In the genomic region with DNA sequence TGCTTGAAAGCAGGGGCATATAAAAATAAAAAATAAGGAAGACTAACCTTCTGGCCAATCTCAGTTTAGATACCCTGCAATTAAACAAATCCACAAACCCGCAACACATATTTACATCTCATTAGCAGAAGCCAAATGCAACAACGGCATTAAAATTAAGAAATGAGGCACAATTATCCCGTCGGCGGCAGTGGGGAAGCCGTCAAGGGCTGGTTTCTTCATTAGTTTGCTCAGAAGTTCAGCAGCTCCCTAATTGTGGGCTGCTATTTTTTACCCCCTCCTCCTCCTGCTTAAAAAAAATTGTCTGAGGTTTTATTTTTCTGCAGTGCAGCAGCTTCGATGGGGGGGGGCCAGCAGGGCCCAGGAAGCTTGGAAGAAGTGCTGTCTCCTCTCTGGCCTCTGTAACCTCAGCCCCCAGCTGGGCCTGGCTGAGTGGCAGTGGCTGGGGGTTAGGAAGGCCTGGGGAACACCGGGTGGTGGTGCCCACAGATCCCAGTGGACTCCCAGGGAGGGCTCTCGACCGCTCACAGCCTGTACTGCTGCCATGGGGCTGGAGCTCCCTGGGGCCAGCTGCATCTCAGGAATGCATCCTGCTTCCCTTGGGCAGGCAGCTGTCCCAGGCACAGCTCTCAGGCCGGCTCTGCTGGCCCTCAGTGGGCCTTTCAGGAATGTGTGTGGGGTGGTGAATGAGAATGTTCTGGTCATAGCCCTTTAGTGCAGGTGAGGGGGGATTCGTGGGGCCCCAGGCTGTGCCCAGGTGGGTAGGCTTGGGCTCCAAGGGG, we compare ENCODE assay signal across 21 cellular contexts.
DNase-seq lines count a peak whose midpoint lies in the region; ATAC-seq and TF ChIP-seq lines count a peak whose summit lies in the region.
"Had no signal": no experiment of that assay in that cellular context is flagged by ENCODE, and none has a peak within 500 bp of the region (broad histone marks: within the 10 kb centered on the region; RNA-seq: fewer than 3 reads in every experiment).

No MANE protein-coding gene starts in this region.

- no peaks in the 10 kb centered on the region for H3K9me3 Mint-ChIP-seq in GM23338
- H3K9me3 Mint-ChIP-seq: activated naive CD8-positive, alpha-beta T cell treated with anti-CD3 and anti-CD28 coated beads for 36 hours; activated T-cell treated with anti-CD3 and anti-CD28 coated beads, Interleukin-2, amount 50 U/mL, for 4 hours had no signal

- H3K4me1 ChIP-seq in GM23338 (ENCODE audit: insufficient read depth) (no peaks in the 10 kb centered on the region), Panc1 (ENCODE audit: control insufficient read depth, insufficient read depth, low read length) (no peaks in the 10 kb centered on the region), lower lobe of right lung (no peaks in the 10 kb centered on the region)
- H3K4me1 ChIP-seq: breast epithelium had no signal

- H3K9me2 ChIP-seq in GM23338 (ENCODE audit: insufficient read depth), result no peaks in the 10 kb centered on the region

- TF ChIP-seq CTCF in GM23338 (conservative IDR thresholded peaks at IDR 0.05; ENCODE audit: low read depth in 2 of 2) (no peak), Panc1 (IDR thresholded peaks at IDR 0.05) (no peak), lower lobe of right lung (IDR thresholded peaks at IDR 0.05) (no peak)

- H2AFZ ChIP-seq in GM23338, result no peak overlapping the region; the same call in 1 of the 2 replicates

- peaks cover 11% of the 10 kb centered on the region for H3K27me3 Mint-ChIP-seq in GM23338 (ENCODE audit: insufficient read depth, low read depth, poor library complexity)

- POLR2A ChIA-PET in Panc1 (lab: Charles Lee), result no interaction called here

- H3K9me3 ChIP-seq in Panc1 (ENCODE audit: control insufficient read depth, insufficient read depth, low read depth, low read length) (no peaks in the 10 kb centered on the region), lower lobe of right lung (no peaks in the 10 kb centered on the region)
- H3K9me3 ChIP-seq: breast epithelium had no signal

- H3K4me3 ChIP-seq in GM23338 (no peak overlapping the region), Panc1 (ENCODE audit: low read depth in 2 of 2, low read length in 2 of 2) (no peak overlapping the region), lower lobe of right lung (no peak overlapping the region)
- H3K4me3 ChIP-seq: breast epithelium, SK-N-MC had no signal

- ATAC-seq in GM23338 (peak; percentile 81), Panc1 (0 out of 2 replicates have a peak, but pooled peaks have one; percentile 47), sciatic nerve (no peak), lower lobe of right lung (no peak), HG03521 (IDR thresholded peaks at IDR 0.05; ENCODE audit: unreplicated experiment) (no peak), GM21423 (IDR thresholded peaks at IDR 0.05; ENCODE audit: unreplicated experiment) (no peak)
- ATAC-seq: activated CD4-positive, alpha-beta T cell treated with anti-CD3 and anti-CD28 coated beads for 36 hours; activated T-cell treated with anti-CD3 and anti-CD28 coated beads, Interleukin-2, amount 50 U/mL, for 4 hours; PC-3 had no signal

- H3K27ac ChIP-seq in GM23338 (ENCODE audit: low read depth) (no peak overlapping the region), Panc1 (ENCODE audit: low read length) (no peak overlapping the region), lower lobe of right lung (no peak overlapping the region)
- H3K27ac ChIP-seq: breast epithelium, SK-N-MC had no signal

- CTCF ChIA-PET in Panc1 (lab: Charles Lee), result no interaction called here

- in situ Hi-C loops in Panc1 (cut with HindIII; ENCODE audit: low pct_unique_long_range_greater_than_20kb, low sequenced_read_pairs), result no loop called here

- H3K4me2 ChIP-seq in GM23338, result no peak overlapping the region

- peaks cover 14% of the 10 kb centered on the region for H3K4me1 Mint-ChIP-seq in GM23338
- H3K4me1 Mint-ChIP-seq: activated CD4-positive, alpha-beta T cell treated with anti-CD3 and anti-CD28 coated beads for 36 hours; activated naive CD8-positive, alpha-beta T cell treated with anti-CD3 and anti-CD28 coated beads for 36 hours had no signal

- H3K27ac Mint-ChIP-seq in GM23338, result no peak overlapping the region
- H3K27ac Mint-ChIP-seq: activated CD4-positive, alpha-beta T cell treated with anti-CD3 and anti-CD28 coated beads for 36 hours; activated naive CD8-positive, alpha-beta T cell treated with anti-CD3 and anti-CD28 coated beads for 36 hours had no signal

- H3K36me3 ChIP-seq in GM23338 (ENCODE audit: insufficient read depth), result no peaks in the 10 kb centered on the region
- H3K36me3 ChIP-seq in Panc1 (ENCODE audit: control insufficient read depth, insufficient read depth, low read length), result no peaks in the 10 kb centered on the region
- H3K36me3 ChIP-seq in lower lobe of right lung, result no peaks in the 10 kb centered on the region
- H3K36me3 ChIP-seq: breast epithelium had no signal

- H3K4me3 Mint-ChIP-seq in GM23338, result no peak overlapping the region
- H3K4me3 Mint-ChIP-seq: activated CD4-positive, alpha-beta T cell treated with anti-CD3 and anti-CD28 coated beads for 36 hours; activated naive CD8-positive, alpha-beta T cell treated with anti-CD3 and anti-CD28 coated beads for 36 hours; activated T-cell treated with anti-CD3 and anti-CD28 coated beads, Interleukin-2, amount 50 U/mL, for 4 hours had no signal

- no peaks in the 10 kb centered on the region for H4K20me1 ChIP-seq in GM23338 (replicated peaks; ENCODE audit: insufficient read depth)

- intact Hi-C loops in Panc1 (cut with micrococcal nuclease; ENCODE audit: unreplicated experiment), result no loop called here
- intact Hi-C loops in sciatic nerve (cut with DNase I), result no loop called here
- intact Hi-C loops in lower lobe of right lung (cut with DNase I), result no loop called here

- DNase-seq in GM23338 (ENCODE audit: low spot score), result peak; percentile 34
- DNase-seq in Panc1 (ENCODE audit: low read depth, low spot score), result no peak
- DNase-seq in iPS-NIHi11 (ENCODE audit: low spot score), result peak; percentile 55
- DNase-seq in sciatic nerve (ENCODE audit: low spot score), result peak; percentile 47
- DNase-seq in lower lobe of right lung, result no peak
- DNase-seq: activated CD4-positive, alpha-beta T cell treated with anti-CD3 and anti-CD28 coated beads for 36 hours; activated naive CD8-positive, alpha-beta T cell treated with anti-CD3 and anti-CD28 coated beads for 36 hours; activated T-cell treated with anti-CD3 and anti-CD28 coated beads, Interleukin-2, amount 50 U/mL, for 4 hours; Calu3; effector CD4-positive, alpha-beta T cell; GF-D8; IMR-90; MV-4-11; NCI-H2029 treated with DMSO at 0.1 percent for 48 hours; NCI-H510A treated with DMSO at 0.1 percent for 48 hours; PC-3; stimulated activated CD4-positive, alpha-beta T cell treated with anti-CD3 and anti-CD28 coated beads, Interleukin-1b, Interleukin-23, amount 100 ng/mL, for 48 hours had no signal

- H3K79me2 ChIP-seq in GM23338 (replicated peaks; ENCODE audit: insufficient read depth), result no peaks in the 10 kb centered on the region

- no peaks in the 10 kb centered on the region for H3K36me3 Mint-ChIP-seq in GM23338 (ENCODE audit: low read depth)
- H3K36me3 Mint-ChIP-seq: activated naive CD8-positive, alpha-beta T cell treated with anti-CD3 and anti-CD28 coated beads for 36 hours had no signal

- no TSS peak for BruUV-seq in Panc1 (replicated peaks; lab: Mats Ljungman, UMichigan)

- H3F3A ChIP-seq in GM23338 (replicated peaks; ENCODE audit: low read depth), result no peaks in the 10 kb centered on the region

- H3K27me3 ChIP-seq in GM23338 (ENCODE audit: insufficient read depth) (no peaks in the 10 kb centered on the region), Panc1 (ENCODE audit: control insufficient read depth, insufficient read depth, low read length) (peaks cover 4% of the 10 kb centered on the region; the same call in 1 of the 2 replicates), lower lobe of right lung (ENCODE audit: low read depth) (peaks cover 9% of the 10 kb centered on the region)
- H3K27me3 ChIP-seq: breast epithelium had no signal

TF ChIP-seq in GM23338, 12 proteins besides CTCF, POLR2A, EP300 and RAD21 (continues in another document):
- TF ChIP-seq NANOG (IDR thresholded peaks at IDR 0.05; ENCODE audit: borderline replicate concordance) (no peak), EZH2 (IDR thresholded peaks at IDR 0.05; ENCODE audit: low read depth, unreplicated experiment) (no peak), ZNF114 (CRISPR knock-in tag; IDR thresholded peaks at IDR 0.05) (no peak), JUNB (IDR thresholded peaks at IDR 0.05; ENCODE audit: unreplicated experiment) (no peak), EZH2phosphoT487 (IDR thresholded peaks at IDR 0.05; ENCODE audit: unreplicated experiment) (no peak), CREB1 (CRISPR knock-in tag; IDR thresholded peaks at IDR 0.05; ENCODE audit: low read depth) (no peak)
- TF ChIP-seq, protein P1, sequence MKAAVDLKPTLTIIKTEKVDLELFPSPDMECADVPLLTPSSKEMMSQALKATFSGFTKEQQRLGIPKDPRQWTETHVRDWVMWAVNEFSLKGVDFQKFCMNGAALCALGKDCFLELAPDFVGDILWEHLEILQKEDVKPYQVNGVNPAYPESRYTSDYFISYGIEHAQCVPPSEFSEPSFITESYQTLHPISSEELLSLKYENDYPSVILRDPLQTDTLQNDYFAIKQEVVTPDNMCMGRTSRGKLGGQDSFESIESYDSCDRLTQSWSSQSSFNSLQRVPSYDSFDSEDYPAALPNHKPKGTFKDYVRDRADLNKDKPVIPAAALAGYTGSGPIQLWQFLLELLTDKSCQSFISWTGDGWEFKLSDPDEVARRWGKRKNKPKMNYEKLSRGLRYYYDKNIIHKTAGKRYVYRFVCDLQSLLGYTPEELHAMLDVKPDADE (IDR thresholded peaks at IDR 0.05), result no peak

Comparison
In these comparisons a context has a peak if more than half of its experiments do, and no peak if none do; other contexts are left out.
1. ATAC-seq: peak in GM23338 (single experiment) and Panc1 (single experiment); none in sciatic nerve (single experiment), lower lobe of right lung (0 of 2), HG03521 (single experiment) and GM21423 (single experiment).
2. DNase-seq: peak in GM23338 (single experiment), iPS-NIHi11 (single experiment) and sciatic nerve (single experiment); none in Panc1 (single experiment) and lower lobe of right lung (single experiment).